ENCODE assay signal across 21 cellular contexts in the genomic region with DNA sequence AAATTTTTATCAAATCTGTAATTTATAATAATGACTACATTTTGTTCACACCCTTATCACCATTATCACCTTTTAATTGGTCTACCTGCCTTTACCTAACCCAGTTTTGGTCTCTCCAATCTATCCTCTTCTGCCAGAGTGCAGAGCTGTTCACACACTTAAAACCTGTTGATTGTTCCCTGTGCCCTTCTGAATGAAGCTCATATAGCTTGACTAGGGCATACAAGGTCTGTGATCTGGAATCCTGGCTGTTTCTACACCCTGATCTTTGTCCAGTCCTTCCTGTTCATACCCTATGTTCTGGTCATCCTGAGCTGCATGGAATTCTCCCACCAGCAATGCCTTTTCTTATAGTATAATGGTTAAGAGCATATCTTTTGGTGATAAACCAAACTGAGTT. TPM values are rescaled to one million over a fixed set of nuclear protein-coding genes. Genes with fewer than 3 reads are reported as not detected.
DNase-seq lines count a peak whose midpoint lies in the region; ATAC-seq, FAIRE-seq and TF ChIP-seq lines count a peak whose summit lies in the region.
"Had no signal": no experiment of that assay in that cellular context is flagged by ENCODE, and none has a peak within 500 bp of the region (broad histone marks: within the 10 kb centered on the region; RNA-seq: fewer than 3 reads in every experiment).

No MANE protein-coding gene starts in this region.

- peak overlapping the region; percentile 18 for H3K27ac ChIP-seq in naive thymus-derived CD4-positive, alpha-beta T cell (ENCODE audit: low read depth, low read length)
- H3K27ac ChIP-seq in spleen, result peak overlapping the region in 1 of 8 donors; percentile 31
- H3K27ac ChIP-seq: GM23248, RWPE1, uterus had no signal

- peak overlapping the region in 1 of 2 donors; percentile 3 for H3K4me3 Mint-ChIP-seq in activated T-cell treated with anti-CD3 and anti-CD28 coated beads, Interleukin-2, amount 50 U/mL, for 72 hours
- H3K4me3 Mint-ChIP-seq in activated T-cell treated with anti-CD3 and anti-CD28 coated beads, Interleukin-2, amount 50 U/mL, for 4 hours, result no peak overlapping the region
- peak overlapping the region; percentile 20 for H3K4me3 Mint-ChIP-seq in activated T-helper 1 cell treated with anti-CD3 and anti-CD28 coated beads, Interleukin-12 subunit alpha, Interleukin-12 subunit beta, Interleukin-2, Interleukin-4 antibody, amounts not matched to agents 30 ng/mL and 10 ng/mL and 1 ng/mL, durations not matched to agents 14 hours and 24 hours and 36 hours
- peak overlapping the region in 7 of 10 donors; percentile 2 to 29 (median 8) for H3K4me3 Mint-ChIP-seq in naive thymus-derived CD4-positive, alpha-beta T cell
- H3K4me3 Mint-ChIP-seq: effector memory CD8-positive, alpha-beta T cell had no signal

- H3K4me1 ChIP-seq in naive thymus-derived CD4-positive, alpha-beta T cell (ENCODE audit: control insufficient read depth in 2 of 2, insufficient read depth in 2 of 2, low read length in 2 of 2), result peaks cover 31 to 52% of the 10 kb centered on the region in 2 donors
- H3K4me1 ChIP-seq in spleen, result peaks cover 0 to 89% (median 39%) of the 10 kb centered on the region in 6 donors

- intact Hi-C loops in activated T-helper 1 cell treated with anti-CD3 and anti-CD28 coated beads, Interleukin-12 subunit alpha, Interleukin-12 subunit beta, Interleukin-2, Interleukin-4 antibody, amounts not matched to agents 30 ng/mL and 10 ng/mL and 1 ng/mL, durations not matched to agents 14 hours and 24 hours and 36 hours (cut with micrococcal nuclease), result loop anchor here (1.0 kb wide), 1 partner anchor 8 kb away; no protein-coding TSS in a partner anchor
- intact Hi-C loops in naive thymus-derived CD4-positive, alpha-beta T cell (cut with micrococcal nuclease), result loop anchor here in 1 of 2 donors (10.0 kb wide), 1 partner anchor 46 kb away; no protein-coding TSS in a partner anchor
- intact Hi-C loops in spleen (cut with DNase I; ENCODE audit: low total_unique reads), result no loop called here

- peaks cover 13 to 24% of the 10 kb centered on the region in 2 donors for H3K36me3 Mint-ChIP-seq in activated T-cell treated with anti-CD3 and anti-CD28 coated beads, Interleukin-2, amount 50 U/mL, for 72 hours (ENCODE audit: insufficient read depth in 2 of 2)
- peaks cover 36% of the 10 kb centered on the region for H3K36me3 Mint-ChIP-seq in activated T-cell treated with anti-CD3 and anti-CD28 coated beads, Interleukin-2, amount 50 U/mL, for 4 hours (ENCODE audit: insufficient read depth)
- H3K36me3 Mint-ChIP-seq in activated T-helper 1 cell treated with anti-CD3 and anti-CD28 coated beads, Interleukin-12 subunit alpha, Interleukin-12 subunit beta, Interleukin-2, Interleukin-4 antibody, amounts not matched to agents 30 ng/mL and 10 ng/mL and 1 ng/mL, durations not matched to agents 14 hours and 24 hours and 36 hours (ENCODE audit: low read depth), result peaks cover 29% of the 10 kb centered on the region
- H3K36me3 Mint-ChIP-seq in naive thymus-derived CD4-positive, alpha-beta T cell, result peaks cover 15 to 41% (median 28%) of the 10 kb centered on the region in 5 donors

- peaks cover 0 to 5% (median 0%) of the 10 kb centered on the region in 3 experiments for H3K36me3 ChIP-seq in naive thymus-derived CD4-positive, alpha-beta T cell (ENCODE audit: control insufficient read depth in 2 of 3, insufficient read depth in 3 of 3, low read length in 3 of 3)
- H3K36me3 ChIP-seq in spleen, result peaks cover 0 to 35% (median 0%) of the 10 kb centered on the region in 6 donors
- H3K36me3 ChIP-seq: uterus had no signal

- CTCF ChIA-PET in naive thymus-derived CD4-positive, alpha-beta T cell (lab: Charles Lee), result interaction anchor here (2.2 kb wide), 1 partner anchor 146 kb away, joined by 5 read pairs; no protein-coding TSS in a partner anchor

- peaks cover 59% of the 10 kb centered on the region for H3K4me1 Mint-ChIP-seq in activated T-cell treated with anti-CD3 and anti-CD28 coated beads, Interleukin-2, amount 50 U/mL, for 72 hours (ENCODE audit: low read depth)
- H3K4me1 Mint-ChIP-seq in activated T-cell treated with anti-CD3 and anti-CD28 coated beads, Interleukin-2, amount 50 U/mL, for 4 hours (ENCODE audit: low read depth), result peaks cover 54% of the 10 kb centered on the region
- peaks cover 48% of the 10 kb centered on the region for H3K4me1 Mint-ChIP-seq in activated T-helper 1 cell treated with anti-CD3 and anti-CD28 coated beads, Interleukin-12 subunit alpha, Interleukin-12 subunit beta, Interleukin-2, Interleukin-4 antibody, amounts not matched to agents 30 ng/mL and 10 ng/mL and 1 ng/mL, durations not matched to agents 14 hours and 24 hours and 36 hours (ENCODE audit: low read depth)
- peaks cover 32 to 59% (median 55%) of the 10 kb centered on the region in 7 donors for H3K4me1 Mint-ChIP-seq in naive thymus-derived CD4-positive, alpha-beta T cell

- FAIRE-seq in GM12892 (lab: Jason Lieb, UNC) (peak; percentile 63), H54 (lab: Jason Lieb, UNC) (no peak)
- FAIRE-seq: HTR-8/SVneo had no signal

- H3K9me3 ChIP-seq in naive thymus-derived CD4-positive, alpha-beta T cell (ENCODE audit: control insufficient read depth in 2 of 3, low read length in 3 of 3), result no peaks in the 10 kb centered on the region
- H3K9me3 ChIP-seq in spleen, result no peaks in the 10 kb centered on the region
- H3K9me3 ChIP-seq: uterus had no signal

- no peak for ATAC-seq in activated T-cell treated with anti-CD3 and anti-CD28 coated beads, Interleukin-2, amount 50 U/mL, for 72 hours (replicated peaks in 1 of 2)
- no peak for ATAC-seq in activated T-cell treated with anti-CD3 and anti-CD28 coated beads, Interleukin-2, amount 50 U/mL, for 4 hours
- no peak for ATAC-seq in naive thymus-derived CD4-positive, alpha-beta T cell
- no peak for ATAC-seq in GM18517 (IDR thresholded peaks at IDR 0.05; ENCODE audit: unreplicated experiment)
- ATAC-seq: effector memory CD8-positive, alpha-beta T cell had no signal

- TF ChIP-seq POLR2A in GM12892 (IDR thresholded peaks at IDR 0.05; ENCODE audit: low read depth, low read length) (no peak), H54 (IDR thresholded peaks at IDR 0.05; ENCODE audit: low read depth, low read length) (no peak), spleen (IDR thresholded peaks at IDR 0.05) (no peak)

- no peak for TF ChIP-seq CTCF in spleen (IDR thresholded peaks at IDR 0.05 in 8 of 11, conservative IDR thresholded peaks at IDR 0.05 in 3 of 11)

- H3K4me3 ChIP-seq in naive thymus-derived CD4-positive, alpha-beta T cell (ENCODE audit: low read length), result no peak overlapping the region
- no peak overlapping the region for H3K4me3 ChIP-seq in spleen
- H3K4me3 ChIP-seq: GM23248, uterus had no signal

- POLR2A ChIA-PET in naive thymus-derived CD4-positive, alpha-beta T cell (lab: Charles Lee), result interaction anchor here (0.6 kb wide), 1 partner anchor 290 kb away, joined by 5 read pairs; no protein-coding TSS in a partner anchor

- H3K27me3 ChIP-seq in naive thymus-derived CD4-positive, alpha-beta T cell (ENCODE audit: control insufficient read depth in 2 of 2, insufficient read depth in 2 of 2, low read length in 2 of 2), result no peaks in the 10 kb centered on the region
- H3K27me3 ChIP-seq in spleen (replicated peaks in 1 of 7), result no peaks in the 10 kb centered on the region
- H3K27me3 ChIP-seq: uterus had no signal

- no peak for DNase-seq in activated T-cell treated with anti-CD3 and anti-CD28 coated beads, Interleukin-2, amount 50 U/mL, for 72 hours
- DNase-seq in activated T-cell treated with anti-CD3 and anti-CD28 coated beads, Interleukin-2, amount 50 U/mL, for 4 hours, result no peak
- DNase-seq in GM12892 (ENCODE audit: insufficient read length) (no peak), H54 (ENCODE audit: insufficient read length, low spot score) (no peak), spleen (no peak)
- DNase-seq in activated T-helper 1 cell treated with anti-CD3 and anti-CD28 coated beads, Interleukin-12 subunit alpha, Interleukin-12 subunit beta, Interleukin-2, Interleukin-4 antibody, amounts not matched to agents 30 ng/mL and 10 ng/mL and 1 ng/mL, durations not matched to agents 14 hours and 24 hours and 36 hours (ENCODE audit: low spot score), result no peak
- no peak for DNase-seq in naive thymus-derived CD4-positive, alpha-beta T cell
- DNase-seq: ACHN; activated CD4-positive, alpha-beta T cell treated with anti-CD3 and anti-CD28 coated beads, Interleukin-2, amount 50 U/mL, for 48 hours; aorta; DND-41; effector memory CD8-positive, alpha-beta T cell; GM23248; NCI-H1105; NCI-H510A treated with DMSO at 0.1 percent for 48 hours; stimulated activated CD4-positive, alpha-beta T cell treated with anti-CD3 and anti-CD28 coated beads, Interleukin-4, amount 100 ng/mL, for 4 hours; substantia nigra; uterus had no signal

- H3K27ac Mint-ChIP-seq in activated T-cell treated with anti-CD3 and anti-CD28 coated beads, Interleukin-2, amount 50 U/mL, for 72 hours, result peak overlapping the region; percentile 7
- peak overlapping the region; percentile 47 for H3K27ac Mint-ChIP-seq in activated T-helper 1 cell treated with anti-CD3 and anti-CD28 coated beads, Interleukin-12 subunit alpha, Interleukin-12 subunit beta, Interleukin-2, Interleukin-4 antibody, amounts not matched to agents 30 ng/mL and 10 ng/mL and 1 ng/mL, durations not matched to agents 14 hours and 24 hours and 36 hours
- H3K27ac Mint-ChIP-seq in naive thymus-derived CD4-positive, alpha-beta T cell, result peak overlapping the region in 6 of 9 donors; percentile 0 to 56 (median 34)

- no peaks in the 10 kb centered on the region for H3K27me3 Mint-ChIP-seq in activated T-cell treated with anti-CD3 and anti-CD28 coated beads, Interleukin-2, amount 50 U/mL, for 72 hours (ENCODE audit: low read depth)
- no peaks in the 10 kb centered on the region for H3K27me3 Mint-ChIP-seq in activated T-cell treated with anti-CD3 and anti-CD28 coated beads, Interleukin-2, amount 50 U/mL, for 4 hours (ENCODE audit: low read depth)
- H3K27me3 Mint-ChIP-seq in activated T-helper 1 cell treated with anti-CD3 and anti-CD28 coated beads, Interleukin-12 subunit alpha, Interleukin-12 subunit beta, Interleukin-2, Interleukin-4 antibody, amounts not matched to agents 30 ng/mL and 10 ng/mL and 1 ng/mL, durations not matched to agents 14 hours and 24 hours and 36 hours (ENCODE audit: insufficient read depth), result no peaks in the 10 kb centered on the region
- no peaks in the 10 kb centered on the region for H3K27me3 Mint-ChIP-seq in naive thymus-derived CD4-positive, alpha-beta T cell
- H3K27me3 Mint-ChIP-seq: effector memory CD8-positive, alpha-beta T cell had no signal

- H3K9me3 Mint-ChIP-seq in activated T-cell treated with anti-CD3 and anti-CD28 coated beads, Interleukin-2, amount 50 U/mL, for 72 hours, result no peaks in the 10 kb centered on the region
- no peaks in the 10 kb centered on the region for H3K9me3 Mint-ChIP-seq in activated T-cell treated with anti-CD3 and anti-CD28 coated beads, Interleukin-2, amount 50 U/mL, for 4 hours
- no peaks in the 10 kb centered on the region for H3K9me3 Mint-ChIP-seq in activated T-helper 1 cell treated with anti-CD3 and anti-CD28 coated beads, Interleukin-12 subunit alpha, Interleukin-12 subunit beta, Interleukin-2, Interleukin-4 antibody, amounts not matched to agents 30 ng/mL and 10 ng/mL and 1 ng/mL, durations not matched to agents 14 hours and 24 hours and 36 hours
- no peaks in the 10 kb centered on the region for H3K9me3 Mint-ChIP-seq in naive thymus-derived CD4-positive, alpha-beta T cell
- H3K9me3 Mint-ChIP-seq: effector memory CD8-positive, alpha-beta T cell had no signal

RNA-seq across cellular contexts. Expression of a gene that starts 28.9 kb away (rescaled TPM):
- 1 to 10 TPM; 5.4 to 7.2 TPM for total RNA-seq in activated T-cell treated with anti-CD3 and anti-CD28 coated beads, Interleukin-2, amount 50 U/mL, for 72 hours
- total RNA-seq in activated T-cell treated with anti-CD3 and anti-CD28 coated beads, Interleukin-2, amount 50 U/mL, for 4 hours, result 1 to 10 TPM; 2.6 to 3.0 (median 2.7) TPM
- polyA plus RNA-seq in GM12892 (2012; ENCODE audit: missing spikeins), result 1.1 TPM
- 11.6 and 12.0 TPM in 2 replicates for total RNA-seq in activated T-helper 1 cell treated with anti-CD3 and anti-CD28 coated beads, Interleukin-12 subunit alpha, Interleukin-12 subunit beta, Interleukin-2, Interleukin-4 antibody, amounts not matched to agents 30 ng/mL and 10 ng/mL and 1 ng/mL, durations not matched to agents 14 hours and 24 hours and 36 hours
- total RNA-seq in naive thymus-derived CD4-positive, alpha-beta T cell, result 10 to 100 TPM in 2 of 5 experiments, 1 to 10 TPM in 3; 5.0 to 19.9 (median 7.4) TPM
- polyA plus RNA-seq in naive thymus-derived CD4-positive, alpha-beta T cell, result 1 to 10 TPM in 1 of 2 donors, under 1 TPM in 1; 0.36 to 2.0 TPM
- total RNA-seq in spleen, result 10 to 100 TPM in 2 of 7 donors, 1 to 10 TPM in 5; 4.7 to 19.7 (median 7.0) TPM
- under 1 TPM in 1 of 3 donors, not detected in 2; 0.16 TPM for polyA plus RNA-seq in spleen
- total RNA-seq: GM23248 had no signal

RNA-seq across cellular contexts. Expression of a gene that starts 53.6 kb away (rescaled TPM):
- 100 to 1,000 TPM; 118 to 125 TPM for total RNA-seq in activated T-cell treated with anti-CD3 and anti-CD28 coated beads, Interleukin-2, amount 50 U/mL, for 72 hours
- total RNA-seq in activated T-cell treated with anti-CD3 and anti-CD28 coated beads, Interleukin-2, amount 50 U/mL, for 4 hours, result 10 to 100 TPM; 69.7 to 84.9 (median 77.4) TPM
- 29.0 TPM for polyA plus RNA-seq in GM12892 (2012; ENCODE audit: missing spikeins)
- total RNA-seq in activated T-helper 1 cell treated with anti-CD3 and anti-CD28 coated beads, Interleukin-12 subunit alpha, Interleukin-12 subunit beta, Interleukin-2, Interleukin-4 antibody, amounts not matched to agents 30 ng/mL and 10 ng/mL and 1 ng/mL, durations not matched to agents 14 hours and 24 hours and 36 hours, result 154 and 157 TPM in 2 replicates
- total RNA-seq in naive thymus-derived CD4-positive, alpha-beta T cell, result 100 to 1,000 TPM in 4 of 5 experiments, 10 to 100 TPM in 1; 98.3 to 234 (median 119) TPM
- 10 to 100 TPM; 15.7 to 17.5 TPM for polyA plus RNA-seq in naive thymus-derived CD4-positive, alpha-beta T cell
- 10 to 100 TPM; 62.4 to 84.1 (median 73.0) TPM for total RNA-seq in spleen
- 10 to 100 TPM; 15.4 to 21.5 (median 16.4) TPM for polyA plus RNA-seq in spleen
